In the genomic region with DNA sequence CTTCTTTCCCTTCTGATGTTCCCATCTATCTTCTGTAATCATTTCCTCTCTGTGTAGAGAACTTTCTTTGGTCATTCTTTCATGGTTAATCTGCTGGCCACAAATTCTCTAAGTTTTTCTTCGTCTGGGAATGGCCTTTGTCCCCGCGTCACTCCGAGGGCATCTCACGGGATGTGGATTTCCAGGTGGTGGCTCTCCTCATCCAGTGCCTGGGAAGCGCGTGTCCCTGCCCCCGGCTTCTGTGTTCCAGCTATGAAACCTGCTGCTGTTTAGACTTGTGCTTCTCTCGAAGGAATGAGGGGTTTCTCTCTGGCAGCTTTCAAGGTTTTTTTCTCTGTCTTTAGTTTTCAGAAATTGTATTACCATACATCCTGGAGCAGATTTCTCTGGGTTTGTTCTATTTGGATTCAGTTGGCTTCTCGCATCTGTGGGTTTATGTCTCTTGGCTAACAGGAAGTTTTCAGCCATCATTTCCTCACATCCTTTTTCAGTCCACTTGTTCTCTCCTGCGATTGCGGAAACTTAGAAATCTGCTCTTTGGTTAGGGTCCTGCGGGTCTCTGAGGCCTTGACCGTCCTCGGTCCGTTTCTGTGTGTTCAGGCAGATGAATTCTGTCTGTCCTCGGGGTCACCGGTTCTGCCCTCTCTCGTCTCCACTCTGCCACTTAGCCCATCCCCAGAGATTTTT, we compare ENCODE assay signal across 19 cellular contexts. TPM values are rescaled to one million over a fixed set of nuclear protein-coding genes. Genes with fewer than 3 reads are reported as not detected.
A peak's percentile ranks its signal among the peaks of the same experiment; 100 is the strongest.
DNase-seq lines count a peak whose midpoint lies in the region; TF ChIP-seq lines count a peak whose summit lies in the region.
"Had no signal": no experiment of that assay in that cellular context is flagged by ENCODE, and none has a peak within 500 bp of the region (broad histone marks: within the 10 kb centered on the region; RNA-seq: fewer than 3 reads in every experiment).

No MANE protein-coding gene starts in this region.

- no peaks in the 10 kb centered on the region for H3K9me3 ChIP-seq in left ventricle myocardium inferior (replicated peaks)
- H3K9me3 ChIP-seq: thoracic aorta had no signal

- H3K27ac ChIP-seq in left ventricle myocardium inferior (replicated peaks): no peak overlapping the region
- H3K27ac ChIP-seq: breast epithelium, thoracic aorta had no signal

- intact Hi-C loops in left ventricle myocardium inferior (cut with micrococcal nuclease): no loop called here

- no peaks in the 10 kb centered on the region for H3K27me3 ChIP-seq in left ventricle myocardium inferior (ENCODE audit: low read depth)
- H3K27me3 ChIP-seq: breast epithelium had no signal

- peaks cover 37% of the 10 kb centered on the region for H3K36me3 Mint-ChIP-seq in progenitor cell of endocrine pancreas (ENCODE audit: insufficient read depth)

- DNase-seq in DMS53 treated with DMSO at 0.1 percent for 48 hours (lab: John Stamatoyannopoulos, UW; ENCODE audit: unreplicated experiment) (peak; percentile 22), NCI-H146 (lab: John Stamatoyannopoulos, UW) (peak; percentile 69), cerebellar cortex (ENCODE audit: low spot score) (peak; percentile 16), progenitor cell of endocrine pancreas (ENCODE audit: low spot score, unreplicated experiment) (no peak), activated gamma-delta T cell (lab: John Stamatoyannopoulos, UW) (no peak), left ventricle myocardium inferior (no peak), glomerular visceral epithelial cell (ENCODE audit: extremely low spot score) (no peak)
- DNase-seq: activated CD8-positive, alpha-beta T cell treated with anti-CD3 and anti-CD28 coated beads, Interleukin-2, amount 10 ng/mL, durations not matched to agents 7 days and 5 days; activated naive CD8-positive, alpha-beta T cell treated with anti-CD3 and anti-CD28 coated beads, Interleukin-2, amount 50 U/mL, for 24 hours; C1 segment of cervical spinal cord; DND-41; erythroblast; naive B cell; NCI-H524 treated with DMSO at 0.1 percent for 48 hours; stimulated activated CD4-positive, alpha-beta T cell treated with anti-CD3 and anti-CD28 coated beads, Interleukin-12 subunit alpha, Interleukin-12 subunit beta, amount 100 ng/mL, for 4 hours; T-cell had no signal

- H3K4me3 ChIP-seq in left ventricle myocardium inferior: no peak overlapping the region
- H3K4me3 ChIP-seq: breast epithelium, thoracic aorta had no signal

- no peak overlapping the region for H3K4me3 Mint-ChIP-seq in progenitor cell of endocrine pancreas (ENCODE audit: low read depth)
- H3K4me3 Mint-ChIP-seq: activated CD8-positive, alpha-beta T cell treated with anti-CD3 and anti-CD28 coated beads, Interleukin-2, amount 10 ng/mL, durations not matched to agents 7 days and 5 days; activated naive CD8-positive, alpha-beta T cell treated with anti-CD3 and anti-CD28 coated beads, Interleukin-2, amount 50 U/mL, for 24 hours; activated T-helper 1 cell treated with anti-CD3 and anti-CD28 coated beads, Interleukin-12 subunit alpha, Interleukin-12 subunit beta, Interleukin-2, Interleukin-4 antibody, amounts not matched to agents 30 ng/mL and 10 ng/mL and 1 ng/mL, durations not matched to agents 14 hours and 24 hours and 36 hours; T-cell had no signal

- no peaks in the 10 kb centered on the region for H3K4me1 Mint-ChIP-seq in progenitor cell of endocrine pancreas (ENCODE audit: low read depth)
- H3K4me1 Mint-ChIP-seq: activated naive CD8-positive, alpha-beta T cell treated with anti-CD3 and anti-CD28 coated beads, Interleukin-2, amount 50 U/mL, for 24 hours had no signal

- TF ChIP-seq CTCF in progenitor cell of endocrine pancreas (IDR thresholded peaks at IDR 0.05; ENCODE audit: unreplicated experiment) (no peak), left ventricle myocardium inferior (IDR thresholded peaks at IDR 0.05; ENCODE audit: borderline replicate concordance) (no peak)

- H3K27me3 Mint-ChIP-seq in progenitor cell of endocrine pancreas: no peaks in the 10 kb centered on the region
- H3K27me3 Mint-ChIP-seq: activated naive CD8-positive, alpha-beta T cell treated with anti-CD3 and anti-CD28 coated beads, Interleukin-2, amount 50 U/mL, for 24 hours; naive B cell; T-cell had no signal

- peaks cover 12% of the 10 kb centered on the region for H3K4me1 ChIP-seq in left ventricle myocardium inferior
- H3K4me1 ChIP-seq: breast epithelium had no signal

- no peaks in the 10 kb centered on the region for H3K9me3 Mint-ChIP-seq in progenitor cell of endocrine pancreas (ENCODE audit: low read depth)
- H3K9me3 Mint-ChIP-seq: activated naive CD8-positive, alpha-beta T cell treated with anti-CD3 and anti-CD28 coated beads, Interleukin-2, amount 50 U/mL, for 24 hours; activated T-helper 1 cell treated with anti-CD3 and anti-CD28 coated beads, Interleukin-12 subunit alpha, Interleukin-12 subunit beta, Interleukin-2, Interleukin-4 antibody, amounts not matched to agents 30 ng/mL and 10 ng/mL and 1 ng/mL, durations not matched to agents 14 hours and 24 hours and 36 hours; naive B cell; T-cell had no signal

- peaks cover 77% of the 10 kb centered on the region for H3K36me3 ChIP-seq in left ventricle myocardium inferior
- H3K36me3 ChIP-seq: breast epithelium had no signal

- H3K27ac Mint-ChIP-seq in progenitor cell of endocrine pancreas: peak overlapping the region; percentile 5
- H3K27ac Mint-ChIP-seq: activated CD8-positive, alpha-beta T cell treated with anti-CD3 and anti-CD28 coated beads, Interleukin-2, amount 10 ng/mL, durations not matched to agents 7 days and 5 days; activated naive CD8-positive, alpha-beta T cell treated with anti-CD3 and anti-CD28 coated beads, Interleukin-2, amount 50 U/mL, for 24 hours had no signal

RNA-seq across cellular contexts. Expression of a gene that starts 36.9 kb away (rescaled TPM):
- total RNA-seq in progenitor cell of endocrine pancreas: 44.9 and 51.2 TPM in 2 replicates
- total RNA-seq in left ventricle myocardium inferior: 196 TPM

RNA-seq across cellular contexts. Expression of a gene that starts 57.1 kb away (rescaled TPM):
- total RNA-seq in progenitor cell of endocrine pancreas: 58.2 and 63.9 TPM in 2 replicates
- 48.7 TPM for total RNA-seq in left ventricle myocardium inferior

Comparison
In these comparisons a context has a peak if more than half of its experiments do, and no peak if none do; other contexts are left out.
1. DNase-seq: peak in DMS53 treated with DMSO at 0.1 percent for 48 hours (single experiment), NCI-H146 (single experiment) and cerebellar cortex (single experiment); none in progenitor cell of endocrine pancreas (single experiment), activated gamma-delta T cell (single experiment), left ventricle myocardium inferior (single experiment) and glomerular visceral epithelial cell (single experiment).